29 cellular contexts compared by ENCODE assay signal in the genomic region with DNA sequence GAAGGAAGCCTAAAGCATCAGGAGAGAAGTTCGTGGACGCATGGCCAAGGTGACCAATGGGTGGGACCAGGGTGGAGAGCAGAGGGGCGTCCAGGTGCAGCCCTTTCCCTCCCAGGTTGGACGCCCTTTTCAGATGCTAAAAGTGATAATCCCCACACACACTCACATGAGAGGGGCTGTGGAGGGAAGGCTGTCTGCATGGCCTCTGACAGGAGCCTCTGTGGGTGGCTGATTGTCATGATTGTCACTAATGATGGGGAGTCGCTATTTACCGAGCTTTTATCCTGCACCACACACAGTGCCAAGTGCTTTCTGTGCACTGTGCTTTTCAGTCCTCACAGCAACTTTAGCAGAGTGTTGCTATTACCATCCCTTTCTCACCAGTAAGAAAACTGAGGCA. TPM values are rescaled to one million over a fixed set of nuclear protein-coding genes. Genes with fewer than 3 reads are reported as not detected.
DNase-seq lines count a peak whose midpoint lies in the region; ATAC-seq and TF ChIP-seq lines count a peak whose summit lies in the region.
"Had no signal": no experiment of that assay in that cellular context is flagged by ENCODE, and none has a peak within 500 bp of the region (broad histone marks: within the 10 kb centered on the region; RNA-seq: fewer than 3 reads in every experiment).

No MANE protein-coding gene starts in this region.

- BruUV-seq in PC-3 (replicated peaks; lab: Mats Ljungman, UMichigan), result no TSS peak

- H3F3A ChIP-seq in PC-3 (ENCODE audit: low read length, unreplicated experiment), result no peaks in the 10 kb centered on the region

- H3K4me3 ChIP-seq in osteoblast (ENCODE audit: insufficient read depth, low read length) (no peak overlapping the region), mucosa of descending colon (no peak overlapping the region), PC-3 (ENCODE audit: low read length) (no peak overlapping the region)
- H3K4me3 ChIP-seq: GM23338, HAP-1, K562 had no signal

- peaks cover 13% of the 10 kb centered on the region for H3K27me3 ChIP-seq in osteoblast (ENCODE audit: insufficient read depth, low read length)
- peaks cover 39% of the 10 kb centered on the region for H3K27me3 ChIP-seq in PC-3 (ENCODE audit: low read length)

- H3K4me1 ChIP-seq in osteoblast (ENCODE audit: insufficient read depth, low read length) (no peaks in the 10 kb centered on the region), mucosa of descending colon (ENCODE audit: low read depth) (no peaks in the 10 kb centered on the region), PC-3 (ENCODE audit: insufficient read depth, low read length) (no peaks in the 10 kb centered on the region)

- no peak for ATAC-seq in HG02973 (IDR thresholded peaks at IDR 0.05; ENCODE audit: unreplicated experiment)
- ATAC-seq in mucosa of descending colon, result no peak
- ATAC-seq in PC-3, result no peak
- ATAC-seq: GM23338, K562, Panc1 had no signal

- H3K4me2 ChIP-seq in osteoblast (ENCODE audit: insufficient read depth, low read length) (no peak overlapping the region), PC-3 (ENCODE audit: low read length) (no peak overlapping the region)
- H3K4me2 ChIP-seq: GM23338 had no signal

- H3K9ac ChIP-seq in PC-3 (ENCODE audit: low read length), result no peak overlapping the region

- H3K9me3 ChIP-seq in osteoblast (ENCODE audit: low read depth, low read length) (no peaks in the 10 kb centered on the region), mucosa of descending colon (no peaks in the 10 kb centered on the region), PC-3 (ENCODE audit: low read length) (no peaks in the 10 kb centered on the region)
- H3K9me3 ChIP-seq: HAP-1 had no signal

- H2AFZ ChIP-seq in osteoblast (ENCODE audit: low read length), result no peak overlapping the region
- no peak overlapping the region for H2AFZ ChIP-seq in PC-3 (ENCODE audit: low read length)
- H2AFZ ChIP-seq: GM23338 had no signal

- H3K9me2 ChIP-seq in PC-3 (replicated peaks; ENCODE audit: low read length), result no peaks in the 10 kb centered on the region

- TF ChIP-seq CTCF in osteoblast (IDR thresholded peaks at IDR 0.05; ENCODE audit: extremely low read depth, low read depth, low read length) (no peak), mucosa of descending colon (IDR thresholded peaks at IDR 0.05) (no peak), PC-3 (conservative IDR thresholded peaks at IDR 0.05; ENCODE audit: low read depth, low read length) (no peak)

- H3K79me2 ChIP-seq in osteoblast (ENCODE audit: insufficient read depth, low read length), result no peaks in the 10 kb centered on the region
- no peaks in the 10 kb centered on the region for H3K79me2 ChIP-seq in PC-3 (ENCODE audit: low read length)

- H3K36me3 ChIP-seq in osteoblast (ENCODE audit: insufficient read depth, low read length), result no peaks in the 10 kb centered on the region
- H3K36me3 ChIP-seq in mucosa of descending colon (ENCODE audit: low read depth), result no peaks in the 10 kb centered on the region
- no peaks in the 10 kb centered on the region for H3K36me3 ChIP-seq in PC-3 (ENCODE audit: low read depth, low read length)
- H3K36me3 ChIP-seq: HAP-1 had no signal

- DNase-seq in NCI-H345 (lab: John Stamatoyannopoulos, UW) (peak; percentile 48), NCI-H345 treated with DMSO at 0.1 percent for 48 hours (lab: John Stamatoyannopoulos, UW; ENCODE audit: unreplicated experiment) (no peak), NCI-H2081 (lab: John Stamatoyannopoulos, UW) (peak; percentile 76 to 95), NCI-H748 treated with DMSO at 0.1 percent for 48 hours (lab: John Stamatoyannopoulos, UW) (peak; percentile 33), osteoblast (ENCODE audit: insufficient read length, low spot score, missing footprints) (peak; percentile 23), mucosa of descending colon (no peak), PC-3 (no peak)
- DNase-seq: 8988T; ACHN; CD4-positive, CD25-positive, alpha-beta regulatory T cell; DMS53; HFFc6; Kasumi-1; MV-4-11; NCI-H1105; NCI-H1694 treated with DMSO at 0.1 percent for 48 hours; NCI-H510A treated with DMSO at 0.1 percent for 48 hours; NCI-H82; SHP77 had no signal

- intact Hi-C loops in mucosa of descending colon (cut with DNase I, micrococcal nuclease) (no loop called here), PC-3 (cut with micrococcal nuclease) (no loop called here)

- no peak overlapping the region for H3K27ac ChIP-seq in osteoblast (ENCODE audit: low read depth, low read length)
- no peak overlapping the region for H3K27ac ChIP-seq in PC-3 (ENCODE audit: low read length)
- H3K27ac ChIP-seq: RWPE1 had no signal

- POLR2A ChIA-PET in PC-3 (lab: Charles Lee; ENCODE audit: unreplicated experiment), result no interaction called here

- CTCF ChIA-PET in PC-3 (lab: Charles Lee), result no interaction called here

- no peaks in the 10 kb centered on the region for H4K20me1 ChIP-seq in osteoblast (ENCODE audit: insufficient read depth, low read length)
- H4K20me1 ChIP-seq in PC-3 (ENCODE audit: low read length), result no peaks in the 10 kb centered on the region

RNA-seq across cellular contexts. Expression of gene C1QA, which starts 27.1 kb away (rescaled TPM):
- total RNA-seq in osteoblast, result 1.1 TPM in 1 of 2 replicates, not detected in the other
- total RNA-seq in mucosa of descending colon, result 100 to 1,000 TPM in 2 of 3 donors, 10 to 100 TPM in 1; 30.1 to 167 (median 134) TPM
- not detected in 2 replicates for total RNA-seq in PC-3 (2014; rRNA removed)
- total RNA-seq: CD4-positive, CD25-positive, alpha-beta regulatory T cell; Daoy; G401; GM23338; HFFc6; M059J; T-helper 1 cell treated with Interleukin-12 subunit alpha and Interleukin-12 subunit beta and Interleukin-4 antibody, amounts not matched to agents 30 ng/mL and 1 ng/mL, for 36 hours had no signal

RNA-seq across cellular contexts. Expression of gene C1QC, which starts 34.1 kb away (rescaled TPM):
- total RNA-seq in osteoblast (2.2 TPM in 1 of 2 replicates, not detected in the other), mucosa of descending colon (100 to 1,000 TPM in 2 of 3 donors, 10 to 100 TPM in 1; 44.3 to 200 (median 189) TPM), PC-3 (2014; rRNA removed) (not detected in 2 replicates)
- total RNA-seq: CD4-positive, CD25-positive, alpha-beta regulatory T cell; Daoy; G401; GM23338; HFFc6; M059J; T-helper 1 cell treated with Interleukin-12 subunit alpha and Interleukin-12 subunit beta and Interleukin-4 antibody, amounts not matched to agents 30 ng/mL and 1 ng/mL, for 36 hours had no signal

RNA-seq across cellular contexts. Expression of gene C1QB, which starts 43.7 kb away (rescaled TPM):
- total RNA-seq in osteoblast (0.72 TPM in 1 of 2 replicates, not detected in the other), mucosa of descending colon (100 to 1,000 TPM in 2 of 3 donors, 10 to 100 TPM in 1; 36.9 to 217 (median 215) TPM), PC-3 (2014; rRNA removed) (not detected in 2 replicates)
- total RNA-seq: CD4-positive, CD25-positive, alpha-beta regulatory T cell; Daoy; G401; GM23338; HFFc6; M059J; T-helper 1 cell treated with Interleukin-12 subunit alpha and Interleukin-12 subunit beta and Interleukin-4 antibody, amounts not matched to agents 30 ng/mL and 1 ng/mL, for 36 hours had no signal

RNA-seq across cellular contexts. Expression of gene EPHA8, which starts 46.0 kb away (rescaled TPM):
- total RNA-seq in osteoblast (not detected in 2 replicates), mucosa of descending colon (not detected), PC-3 (2014; rRNA removed) (0.07 TPM in 1 of 2 replicates, not detected in the other)
- total RNA-seq: CD4-positive, CD25-positive, alpha-beta regulatory T cell; Daoy; G401; HFFc6; K562; M059J; T-helper 1 cell treated with Interleukin-12 subunit alpha and Interleukin-12 subunit beta and Interleukin-4 antibody, amounts not matched to agents 30 ng/mL and 1 ng/mL, for 36 hours had no signal

Comparison
In these comparisons a context has a peak if more than half of its experiments do, and no peak if none do; other contexts are left out.
1. DNase-seq: peak in NCI-H345 (single experiment), NCI-H2081 (2 of 2), NCI-H748 treated with DMSO at 0.1 percent for 48 hours (single experiment) and osteoblast (single experiment); none in NCI-H345 treated with DMSO at 0.1 percent for 48 hours (single experiment), mucosa of descending colon (0 of 3) and PC-3 (single experiment).
2. RNA of gene C1QA, which starts 27.1 kb away (total RNA-seq): 30.1 to 167 TPM in mucosa of descending colon; 1.1 TPM in osteoblast and not detected in PC-3; every median in the first group is over 10 times any median in the second.
3. RNA of gene C1QC, which starts 34.1 kb away (total RNA-seq): 44.3 to 200 TPM in mucosa of descending colon; 2.2 TPM in osteoblast and not detected in PC-3; every median in the first group is over 10 times any median in the second.
4. RNA of gene C1QB, which starts 43.7 kb away (total RNA-seq): 36.9 to 217 TPM in mucosa of descending colon; 0.72 TPM in osteoblast and not detected in PC-3; every median in the first group is over 10 times any median in the second.